Comparison of ENCODE assay signal across 17 cellular contexts in genomic region chr6:17450825-17451224, GRCh38. TPM values are rescaled to one million over a fixed set of nuclear protein-coding genes. Genes with fewer than 3 reads are reported as not detected.
A peak's percentile ranks its signal among the peaks of the same experiment; 100 is the strongest.
DNase-seq lines count a peak whose midpoint lies in the region; ATAC-seq and TF ChIP-seq lines count a peak whose summit lies in the region.
"Had no signal": no experiment of that assay in that cellular context is flagged by ENCODE, and none has a peak within 500 bp of the region (broad histone marks: within the 10 kb centered on the region; RNA-seq: fewer than 3 reads in every experiment).

No MANE protein-coding gene starts in this region.

- intact Hi-C loops in psoas muscle (cut with DNase I): no loop called here

- H3K9me3 ChIP-seq in psoas muscle: no peaks in the 10 kb centered on the region
- H3K9me3 ChIP-seq: Peyer's patch, right atrium auricular region had no signal

- DNase-seq in NCI-H1417 (lab: John Stamatoyannopoulos, UW) (peak in 2 of 3 experiments; percentile 59 to 73), NCI-H1417 treated with DMSO at 0.1 percent for 48 hours (lab: John Stamatoyannopoulos, UW) (no peak), NCI-H1105 (lab: John Stamatoyannopoulos, UW) (peak; percentile 65), NCI-H524 treated with DMSO at 0.1 percent for 48 hours (lab: John Stamatoyannopoulos, UW) (peak; percentile 82), psoas muscle (no peak), NCI-H82 (lab: John Stamatoyannopoulos, UW) (no peak)
- DNase-seq: activated CD4-positive, alpha-beta memory T cell treated with anti-CD3 and anti-CD28 coated beads for 36 hours; activated effector memory CD4-positive, alpha-beta T cell treated with anti-CD3 and anti-CD28 coated beads, Interleukin-2, amount 50 U/mL, for 16 hours; foreskin keratinocyte; GDM1; hippocampal formation; islet precursor cell; occipital lobe; Peyer's patch had no signal

- no peaks in the 10 kb centered on the region for H3K27me3 ChIP-seq in psoas muscle (ENCODE audit: insufficient read depth in 3 of 3, low read length in 2 of 3)
- H3K27me3 ChIP-seq: foreskin keratinocyte, Peyer's patch, right atrium auricular region had no signal

- peaks cover 4% of the 10 kb centered on the region in 2 donors for H3K36me3 ChIP-seq in psoas muscle (ENCODE audit: insufficient read depth in 1 of 2, low read depth in 1 of 2)
- H3K36me3 ChIP-seq: Peyer's patch, right atrium auricular region had no signal

- WGBS in psoas muscle, 3 donors: 18 to 31% (median 24%) methylated on average over 5 of the region's 5 CpGs

- peaks cover 13% of the 10 kb centered on the region for H3K4me1 ChIP-seq in psoas muscle
- H3K4me1 ChIP-seq: foreskin keratinocyte, right atrium auricular region had no signal

- H3K27ac ChIP-seq in psoas muscle: peak overlapping the region; percentile 41
- H3K27ac ChIP-seq: foreskin keratinocyte, Peyer's patch, right atrium auricular region had no signal

- no peak overlapping the region for H3K4me3 ChIP-seq in psoas muscle
- H3K4me3 ChIP-seq: Peyer's patch, right atrium auricular region had no signal

- no peak for TF ChIP-seq CTCF in psoas muscle (IDR thresholded peaks at IDR 0.05)

- peak in 2 of 4 donors; percentile 60 to 64 for ATAC-seq in psoas muscle
- ATAC-seq in GM21737 (IDR thresholded peaks at IDR 0.05; ENCODE audit: unreplicated experiment): no peak
- ATAC-seq in GM21515 (IDR thresholded peaks at IDR 0.05; ENCODE audit: unreplicated experiment): no peak
- ATAC-seq: foreskin keratinocyte had no signal

RNA-seq across cellular contexts. Expression of gene CAP2, which starts 57.4 kb away (rescaled TPM):
- 100 to 1,000 TPM; 344 to 452 (median 385) TPM for total RNA-seq in psoas muscle
- 100 to 1,000 TPM; 176 to 211 (median 202) TPM for polyA plus RNA-seq in psoas muscle
- total RNA-seq: activated CD4-positive, alpha-beta memory T cell treated with anti-CD3 and anti-CD28 coated beads for 36 hours had no signal

Comparison
In these comparisons a context has a peak if more than half of its experiments do, and no peak if none do; other contexts are left out.
1. DNase-seq: peak in NCI-H1417 (2 of 3), NCI-H1105 (single experiment) and NCI-H524 treated with DMSO at 0.1 percent for 48 hours (single experiment); none in NCI-H1417 treated with DMSO at 0.1 percent for 48 hours (single experiment), psoas muscle (0 of 2) and NCI-H82 (single experiment).